8 cellular contexts compared by ENCODE assay signal in the genomic region with DNA sequence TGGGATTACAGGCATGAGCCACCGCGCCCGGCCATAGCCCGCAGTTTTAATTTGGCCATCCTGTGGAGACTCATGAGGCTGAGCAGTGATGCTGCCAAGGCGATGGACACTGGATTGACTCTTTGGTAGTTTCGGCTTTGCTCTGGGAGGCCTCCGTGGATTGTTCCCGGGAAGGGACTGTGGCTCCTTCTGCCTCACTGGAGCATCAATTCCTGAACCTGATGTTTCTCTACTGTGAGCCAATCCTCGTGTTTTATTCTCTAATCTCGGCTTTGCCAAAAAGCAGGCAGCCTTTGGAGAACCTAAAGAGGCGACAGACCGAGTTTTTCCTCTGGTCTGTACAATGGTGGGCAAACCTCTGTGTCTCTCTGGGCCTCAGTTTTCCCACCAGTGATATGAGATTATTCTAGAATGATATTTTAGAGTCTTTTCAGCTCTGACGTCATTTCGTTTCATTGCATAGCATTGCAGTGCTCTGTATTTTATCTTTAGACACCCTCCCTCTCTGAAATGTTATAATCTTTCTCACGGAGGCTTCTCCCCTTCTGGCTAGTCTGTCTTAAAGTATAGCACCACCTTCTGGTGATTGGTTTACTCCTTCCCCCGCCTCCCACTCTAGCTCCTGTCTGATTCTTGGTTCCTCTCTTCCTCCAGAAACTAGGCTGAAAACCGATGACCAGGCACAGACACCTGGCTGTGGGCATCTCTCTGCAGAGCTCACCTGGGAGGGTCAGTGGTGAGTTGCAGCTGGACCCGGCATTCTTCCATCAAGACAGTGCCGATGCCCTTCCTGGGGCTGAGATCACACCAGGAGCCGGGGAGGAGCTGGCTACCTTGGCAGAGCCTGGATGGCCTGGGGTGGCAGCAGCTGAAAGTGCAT.
DNase-seq lines count a peak whose midpoint lies in the region; ATAC-seq and TF ChIP-seq lines count a peak whose summit lies in the region.

No MANE protein-coding gene starts in this region.

- H3K27ac ChIP-seq in lung (ENCODE audit: low read depth in 1 of 2, low read length in 1 of 2), result no peak overlapping the region

- peak; percentile 4 for TF ChIP-seq CTCF in lung (IDR thresholded peaks at IDR 0.05; ENCODE audit: control extremely low read depth, extremely low read depth)

- no peaks in the 10 kb centered on the region for H3K36me3 ChIP-seq in lung (ENCODE audit: control insufficient read depth in 2 of 2, insufficient read depth in 2 of 2, low read length in 2 of 2)

- DNase-seq in DMS114 treated with DMSO at 0.1 percent for 48 hours (lab: John Stamatoyannopoulos, UW; ENCODE audit: unreplicated experiment) (peak; percentile 35), NCI-H1092 treated with DMSO at 0.1 percent for 48 hours (lab: John Stamatoyannopoulos, UW) (peak; percentile 15), T47D (ENCODE audit: low read depth in 1 of 2, low spot score in 1 of 2) (peak; percentile 17 to 50), lung (ENCODE audit: low spot score) (no peak)

- no peaks in the 10 kb centered on the region for H3K27me3 ChIP-seq in lung (ENCODE audit: control insufficient read depth, insufficient read depth)

- H3K9me3 ChIP-seq in lung (ENCODE audit: control insufficient read depth in 2 of 2, insufficient read depth in 1 of 2, low read length in 1 of 2), result no peaks in the 10 kb centered on the region

- H3K4me1 ChIP-seq in lung (ENCODE audit: control insufficient read depth in 2 of 2, insufficient read depth in 2 of 2, low read length in 2 of 2), result no peaks in the 10 kb centered on the region

- 66 to 70% methylated on average over 20 of the region's 20 CpGs for WGBS in lung, 2 donors

- H3K4me3 ChIP-seq in lung, result no peak overlapping the region

- in situ Hi-C loops in T47D (cut with HindIII; ENCODE audit: low pct_unique_long_range_greater_than_20kb, low sequenced_read_pairs), result no loop called here

- ATAC-seq in GM21360 (IDR thresholded peaks at IDR 0.05; ENCODE audit: unreplicated experiment), result peak; percentile 60
- no peak for ATAC-seq in lung (ENCODE audit: insufficient read depth, low FRiP score)
- no peak for ATAC-seq in GM19324 (IDR thresholded peaks at IDR 0.05; ENCODE audit: low FRiP score, unreplicated experiment)
- ATAC-seq in HG03097 (IDR thresholded peaks at IDR 0.05; ENCODE audit: low FRiP score, unreplicated experiment), result no peak
- no peak for ATAC-seq in HG03457 (IDR thresholded peaks at IDR 0.05; ENCODE audit: unreplicated experiment)
